In genomic region chr14:24794906-24795305, GRCh38 we compare ENCODE assay signal across 10 cellular contexts.
"Had no signal": no experiment of that assay in that cellular context is flagged by ENCODE, and none has a peak within 500 bp of the region (broad histone marks: within the 10 kb centered on the region; RNA-seq: fewer than 3 reads in every experiment).

No MANE protein-coding gene starts in this region.

- FAIRE-seq: K562 had no signal

- DNase-seq: GM23248, GOT3, H7, HFFc6, IMR-90, KG1 had no signal

- H3K36me3 ChIP-seq: HAP-1 had no signal

- H3K9ac ChIP-seq: GM23248 had no signal

- ATAC-seq: HCT116, K562 had no signal

- H3K4me1 ChIP-seq: HAP-1 had no signal

- H3K27ac ChIP-seq: GM23248, HL-60 had no signal

- H3K4me3 ChIP-seq: GM23248, HAP-1, K562 had no signal

- H2AFZ ChIP-seq: GM23248 had no signal
